ENCODE assay signal across 18 cellular contexts in the genomic region with DNA sequence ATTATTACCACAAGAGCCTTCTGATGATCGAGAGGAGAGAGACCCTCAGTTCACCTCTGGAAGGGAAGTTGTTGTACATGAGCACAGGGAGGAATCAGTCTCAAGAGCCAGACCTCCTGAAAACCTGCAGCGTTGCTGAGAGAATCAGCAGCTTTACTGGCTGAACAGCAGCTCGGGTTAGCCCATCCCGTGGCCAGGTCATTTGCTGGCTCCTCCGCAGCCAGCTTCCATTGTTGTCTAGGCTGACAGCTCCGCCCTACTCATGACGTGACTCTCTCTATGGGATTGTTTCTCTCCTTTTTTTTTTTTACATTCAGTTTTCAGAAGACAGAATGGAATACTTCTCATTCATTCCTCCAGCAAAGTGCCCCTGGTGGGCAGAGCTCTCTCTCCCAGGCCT.
DNase-seq lines count a peak whose midpoint lies in the region; ATAC-seq and TF ChIP-seq lines count a peak whose summit lies in the region.
"Had no signal": no experiment of that assay in that cellular context is flagged by ENCODE, and none has a peak within 500 bp of the region (broad histone marks: within the 10 kb centered on the region; RNA-seq: fewer than 3 reads in every experiment).

No MANE protein-coding gene starts in this region.

- H3K9me3 ChIP-seq in neural progenitor cell (ENCODE audit: low read depth): no peaks in the 10 kb centered on the region
- H3K9me3 ChIP-seq: gastroesophageal sphincter, HAP-1, ovary, uterus had no signal

- H3K4me3 ChIP-seq in GM23338: no peak overlapping the region
- H3K4me3 ChIP-seq in neural progenitor cell: no peak overlapping the region
- H3K4me3 ChIP-seq: gastroesophageal sphincter, HAP-1, ovary, uterus had no signal

- H3K27me3 Mint-ChIP-seq in GM23338 (ENCODE audit: insufficient read depth, low read depth, poor library complexity): peaks cover 2% of the 10 kb centered on the region
- peaks cover 2% of the 10 kb centered on the region for H3K27me3 Mint-ChIP-seq in neural progenitor cell (ENCODE audit: insufficient read depth, low read depth)
- H3K27me3 Mint-ChIP-seq in activated CD8-positive, alpha-beta T cell treated with anti-CD3 and anti-CD28 coated beads, Interleukin-2, amount 10 ng/mL, durations not matched to agents 7 days and 5 days (ENCODE audit: low read depth): no peaks in the 10 kb centered on the region
- H3K27me3 Mint-ChIP-seq in activated T-cell treated with anti-CD3 and anti-CD28 coated beads, Interleukin-2, amount 50 U/mL, for 24 hours: no peaks in the 10 kb centered on the region
- H3K27me3 Mint-ChIP-seq: activated naive CD8-positive, alpha-beta T cell treated with anti-CD3 and anti-CD28 coated beads, Interleukin-2, amount 10 ng/mL, durations not matched to agents 7 days and 5 days had no signal

- no peaks in the 10 kb centered on the region for H4K20me1 ChIP-seq in GM23338 (replicated peaks; ENCODE audit: insufficient read depth)
- H4K20me1 ChIP-seq in neural progenitor cell (ENCODE audit: low read depth): no peaks in the 10 kb centered on the region

- CTCF ChIA-PET in activated CD8-positive, alpha-beta T cell treated with anti-CD3 and anti-CD28 coated beads, Interleukin-2, amount 10 ng/mL, durations not matched to agents 7 days and 5 days (lab: Charles Lee): interaction anchor here (1.4 kb wide), 1 partner anchor 71 kb away, joined by 6 read pairs; no protein-coding TSS in a partner anchor

- DNase-seq in GM23338 (ENCODE audit: low spot score): peak; percentile 81
- DNase-seq in astrocyte of the hippocampus (ENCODE audit: low read depth, low spot score): peak; percentile 76
- DNase-seq in hippocampal formation (lab: John Stamatoyannopoulos, UW): peak; percentile 30 to 57
- peak; percentile 89 for DNase-seq in neural progenitor cell (ENCODE audit: low spot score)
- DNase-seq in activated CD8-positive, alpha-beta T cell treated with anti-CD3 and anti-CD28 coated beads, Interleukin-2, amount 10 ng/mL, durations not matched to agents 7 days and 5 days: no peak
- no peak for DNase-seq in activated T-cell treated with anti-CD3 and anti-CD28 coated beads, Interleukin-2, amount 50 U/mL, for 24 hours
- no peak for DNase-seq in central memory CD4-positive, alpha-beta T cell
- DNase-seq: activated naive CD8-positive, alpha-beta T cell treated with anti-CD3 and anti-CD28 coated beads, Interleukin-2, amount 10 ng/mL, durations not matched to agents 7 days and 5 days; effector CD4-positive, alpha-beta T cell; Karpas-422; NCI-H2029; ovary; stimulated activated CD8-positive, alpha-beta memory T cell treated with anti-CD3 and anti-CD28 coated beads, Interleukin-4, amount 100 ng/mL, for 48 hours; uterus had no signal

- TF ChIP-seq CTCF in GM23338 (conservative IDR thresholded peaks at IDR 0.05; ENCODE audit: low read depth in 2 of 2) (no peak), neural progenitor cell (IDR thresholded peaks at IDR 0.05) (no peak)

- H3K79me2 ChIP-seq in GM23338 (replicated peaks; ENCODE audit: insufficient read depth) (no peaks in the 10 kb centered on the region), neural progenitor cell (ENCODE audit: low read depth) (no peaks in the 10 kb centered on the region)

- H3F3A ChIP-seq in GM23338 (replicated peaks; ENCODE audit: low read depth) (no peaks in the 10 kb centered on the region), neural progenitor cell (ENCODE audit: low read depth) (peaks cover 4% of the 10 kb centered on the region)

- H3K4me3 Mint-ChIP-seq in GM23338: no peak overlapping the region
- H3K4me3 Mint-ChIP-seq in neural progenitor cell: peak overlapping the region; percentile 27
- no peak overlapping the region for H3K4me3 Mint-ChIP-seq in activated CD8-positive, alpha-beta T cell treated with anti-CD3 and anti-CD28 coated beads, Interleukin-2, amount 10 ng/mL, durations not matched to agents 7 days and 5 days
- no peak overlapping the region for H3K4me3 Mint-ChIP-seq in activated T-cell treated with anti-CD3 and anti-CD28 coated beads, Interleukin-2, amount 50 U/mL, for 24 hours
- H3K4me3 Mint-ChIP-seq: activated naive CD8-positive, alpha-beta T cell treated with anti-CD3 and anti-CD28 coated beads, Interleukin-2, amount 10 ng/mL, durations not matched to agents 7 days and 5 days had no signal

- H2AFZ ChIP-seq in GM23338: no peak overlapping the region
- peak overlapping the region; percentile 3 for H2AFZ ChIP-seq in neural progenitor cell (replicated peaks)

- peak; percentile 97 for ATAC-seq in GM23338
- ATAC-seq in activated CD8-positive, alpha-beta T cell treated with anti-CD3 and anti-CD28 coated beads, Interleukin-2, amount 10 ng/mL, durations not matched to agents 7 days and 5 days: no peak
- no peak for ATAC-seq in HG02623 (IDR thresholded peaks at IDR 0.05; ENCODE audit: unreplicated experiment)
- ATAC-seq: gastroesophageal sphincter had no signal

- H3K27me3 ChIP-seq in GM23338 (ENCODE audit: insufficient read depth) (no peaks in the 10 kb centered on the region), neural progenitor cell (no peaks in the 10 kb centered on the region)
- H3K27me3 ChIP-seq: gastroesophageal sphincter, ovary, uterus had no signal

- no peak overlapping the region for H3K9ac ChIP-seq in neural progenitor cell

- no peaks in the 10 kb centered on the region for H3K9me3 Mint-ChIP-seq in GM23338
- H3K9me3 Mint-ChIP-seq in neural progenitor cell: no peaks in the 10 kb centered on the region
- no peaks in the 10 kb centered on the region for H3K9me3 Mint-ChIP-seq in activated CD8-positive, alpha-beta T cell treated with anti-CD3 and anti-CD28 coated beads, Interleukin-2, amount 10 ng/mL, durations not matched to agents 7 days and 5 days (ENCODE audit: insufficient read depth)
- H3K9me3 Mint-ChIP-seq in activated T-cell treated with anti-CD3 and anti-CD28 coated beads, Interleukin-2, amount 50 U/mL, for 24 hours: no peaks in the 10 kb centered on the region
- H3K9me3 Mint-ChIP-seq: activated naive CD8-positive, alpha-beta T cell treated with anti-CD3 and anti-CD28 coated beads, Interleukin-2, amount 10 ng/mL, durations not matched to agents 7 days and 5 days had no signal

- H3K4me1 Mint-ChIP-seq in GM23338 (peaks cover 28% of the 10 kb centered on the region), neural progenitor cell (peaks cover 20% of the 10 kb centered on the region)
- H3K4me1 Mint-ChIP-seq in activated CD8-positive, alpha-beta T cell treated with anti-CD3 and anti-CD28 coated beads, Interleukin-2, amount 10 ng/mL, durations not matched to agents 7 days and 5 days (ENCODE audit: low read depth): no peaks in the 10 kb centered on the region
- no peaks in the 10 kb centered on the region for H3K4me1 Mint-ChIP-seq in activated T-cell treated with anti-CD3 and anti-CD28 coated beads, Interleukin-2, amount 50 U/mL, for 24 hours (ENCODE audit: low read depth)
- H3K4me1 Mint-ChIP-seq: activated naive CD8-positive, alpha-beta T cell treated with anti-CD3 and anti-CD28 coated beads, Interleukin-2, amount 10 ng/mL, durations not matched to agents 7 days and 5 days had no signal

- no peak overlapping the region for H3K27ac ChIP-seq in GM23338 (ENCODE audit: low read depth)
- H3K27ac ChIP-seq in neural progenitor cell: no peak overlapping the region
- H3K27ac ChIP-seq: gastroesophageal sphincter, ovary, uterus, VCaP had no signal

- H3K36me3 ChIP-seq in GM23338 (ENCODE audit: insufficient read depth): no peaks in the 10 kb centered on the region
- no peaks in the 10 kb centered on the region for H3K36me3 ChIP-seq in neural progenitor cell
- H3K36me3 ChIP-seq: gastroesophageal sphincter, HAP-1, ovary, uterus had no signal

- peaks cover 24% of the 10 kb centered on the region for H3K4me1 ChIP-seq in GM23338 (ENCODE audit: insufficient read depth)
- peaks cover 11% of the 10 kb centered on the region for H3K4me1 ChIP-seq in neural progenitor cell
- H3K4me1 ChIP-seq: HAP-1, uterus had no signal

- POLR2A ChIA-PET in activated CD8-positive, alpha-beta T cell treated with anti-CD3 and anti-CD28 coated beads, Interleukin-2, amount 10 ng/mL, durations not matched to agents 7 days and 5 days (lab: Charles Lee): no interaction called here

- no peaks in the 10 kb centered on the region for H3K9me2 ChIP-seq in GM23338 (ENCODE audit: insufficient read depth)

- H3K4me2 ChIP-seq in GM23338 (no peak overlapping the region), neural progenitor cell (peak overlapping the region; percentile 59)

- H3K36me3 Mint-ChIP-seq in GM23338 (ENCODE audit: low read depth): no peaks in the 10 kb centered on the region
- H3K36me3 Mint-ChIP-seq in neural progenitor cell: peaks cover 4% of the 10 kb centered on the region
- H3K36me3 Mint-ChIP-seq in activated CD8-positive, alpha-beta T cell treated with anti-CD3 and anti-CD28 coated beads, Interleukin-2, amount 10 ng/mL, durations not matched to agents 7 days and 5 days (ENCODE audit: low read depth): no peaks in the 10 kb centered on the region
- H3K36me3 Mint-ChIP-seq in activated T-cell treated with anti-CD3 and anti-CD28 coated beads, Interleukin-2, amount 50 U/mL, for 24 hours (ENCODE audit: low read depth): peaks cover 12% of the 10 kb centered on the region
- H3K36me3 Mint-ChIP-seq: activated naive CD8-positive, alpha-beta T cell treated with anti-CD3 and anti-CD28 coated beads, Interleukin-2, amount 10 ng/mL, durations not matched to agents 7 days and 5 days had no signal

- H3K27ac Mint-ChIP-seq in GM23338: no peak overlapping the region
- peak overlapping the region; percentile 11 for H3K27ac Mint-ChIP-seq in neural progenitor cell
- no peak overlapping the region for H3K27ac Mint-ChIP-seq in activated CD8-positive, alpha-beta T cell treated with anti-CD3 and anti-CD28 coated beads, Interleukin-2, amount 10 ng/mL, durations not matched to agents 7 days and 5 days
- no peak overlapping the region for H3K27ac Mint-ChIP-seq in activated T-cell treated with anti-CD3 and anti-CD28 coated beads, Interleukin-2, amount 50 U/mL, for 24 hours
- H3K27ac Mint-ChIP-seq: activated naive CD8-positive, alpha-beta T cell treated with anti-CD3 and anti-CD28 coated beads, Interleukin-2, amount 10 ng/mL, durations not matched to agents 7 days and 5 days had no signal

TF ChIP-seq in GM23338, 12 proteins besides CTCF, POLR2A, EP300 and RAD21 (continues in another document):
- TF ChIP-seq ETS1 (IDR thresholded peaks at IDR 0.05) (no peak), JUNB (IDR thresholded peaks at IDR 0.05; ENCODE audit: unreplicated experiment) (no peak), NANOG (IDR thresholded peaks at IDR 0.05; ENCODE audit: borderline replicate concordance) (no peak)

Comparison
In these comparisons a context has a peak if more than half of its experiments do, and no peak if none do; other contexts are left out.
1. DNase-seq: peak in GM23338 (single experiment), astrocyte of the hippocampus (single experiment), hippocampal formation (2 of 2) and neural progenitor cell (single experiment); none in activated CD8-positive, alpha-beta T cell treated with anti-CD3 and anti-CD28 coated beads, Interleukin-2, amount 10 ng/mL, durations not matched to agents 7 days and 5 days (single experiment), activated T-cell treated with anti-CD3 and anti-CD28 coated beads, Interleukin-2, amount 50 U/mL, for 24 hours (single experiment) and central memory CD4-positive, alpha-beta T cell (single experiment).